In the genomic region with DNA sequence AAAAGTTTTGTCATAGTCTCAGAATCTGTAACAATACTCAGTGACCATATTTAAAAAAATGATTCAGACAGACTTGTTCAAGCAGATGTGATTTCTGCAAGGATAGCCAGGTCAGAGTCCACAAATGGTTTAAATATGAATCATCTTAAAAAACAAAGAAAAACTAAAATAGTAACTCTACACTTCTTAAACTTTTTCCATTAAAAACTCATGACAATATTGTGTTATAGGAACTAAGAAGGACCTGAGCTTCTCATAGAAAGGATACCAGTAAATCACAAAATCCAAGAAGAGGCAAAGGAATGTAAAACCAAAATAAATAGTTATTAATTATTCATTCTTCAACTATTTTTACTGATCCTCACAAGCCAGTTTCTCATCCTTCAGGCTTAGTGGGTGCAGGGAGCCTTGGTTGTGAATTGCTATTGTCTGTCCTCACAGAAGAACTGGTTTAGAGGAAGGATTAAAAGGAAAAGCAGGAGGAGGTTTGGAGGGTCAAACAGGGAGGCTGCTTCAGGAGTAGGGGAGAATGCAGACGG, we compare ENCODE assay signal across 12 cellular contexts.
DNase-seq lines count a peak whose midpoint lies in the region; ATAC-seq and TF ChIP-seq lines count a peak whose summit lies in the region.
"Had no signal": no experiment of that assay in that cellular context is flagged by ENCODE, and none has a peak within 500 bp of the region (broad histone marks: within the 10 kb centered on the region; RNA-seq: fewer than 3 reads in every experiment).

No MANE protein-coding gene starts in this region.

- BruUV-seq in IMR-90 (replicated peaks; lab: Mats Ljungman, UMichigan), result no TSS peak

- no peaks in the 10 kb centered on the region for H3K79me1 ChIP-seq in IMR-90 (ENCODE audit: low read depth in 1 of 2, low read length in 2 of 2)

- H4K20me1 ChIP-seq in IMR-90 (ENCODE audit: insufficient read depth, low read length), result no peaks in the 10 kb centered on the region

- peak; percentile 86 for ATAC-seq in IMR-90 (ENCODE audit: low read depth)

- peak overlapping the region; percentile 99 for H2BK20ac ChIP-seq in IMR-90 (ENCODE audit: low read depth, low read length)

- peak overlapping the region; percentile 88; the same call in 1 of the 2 replicates for H3K56ac ChIP-seq in IMR-90 (ENCODE audit: extremely low read depth, insufficient read depth, low read length)

- no peak overlapping the region for H3K4me3 ChIP-seq in IMR-90 (ENCODE audit: insufficient read depth, low read depth, low read length)
- no peak overlapping the region for H3K4me3 ChIP-seq in cardiac fibroblast (replicated peaks in 1 of 2; ENCODE audit: low read depth in 2 of 2, low read length in 2 of 2)
- peak overlapping the region in 1 of 2 donors; percentile 3 for H3K4me3 ChIP-seq in muscle layer of colon (ENCODE audit: low read depth in 1 of 2, low read length in 2 of 2)

- peak overlapping the region; percentile 96 for H2AK5ac ChIP-seq in IMR-90 (ENCODE audit: low read depth, low read length)

- H3K23ac ChIP-seq in IMR-90 (ENCODE audit: low read depth, low read length), result peak overlapping the region; percentile 96

- POLR2A ChIA-PET in IMR-90 (lab: Charles Lee; ENCODE audit: unreplicated experiment), result no interaction called here

- H2AK9ac ChIP-seq in IMR-90 (replicated peaks; ENCODE audit: low read depth, low read length, poor library complexity), result peak overlapping the region; percentile 67

- H2BK120ac ChIP-seq in IMR-90 (ENCODE audit: low read depth, low read length), result peak overlapping the region; percentile 99

- TF ChIP-seq RAD21 in IMR-90 (IDR thresholded peaks at IDR 0.05; ENCODE audit: low read length), result no peak

- no peaks in the 10 kb centered on the region for H3K36me3 ChIP-seq in IMR-90 (ENCODE audit: control insufficient read depth, insufficient read depth, low read length)
- no peaks in the 10 kb centered on the region for H3K36me3 ChIP-seq in muscle layer of colon (ENCODE audit: insufficient read depth, low read length)
- H3K36me3 ChIP-seq: neutrophil had no signal

- peak overlapping the region; percentile 76 for H3K4me2 ChIP-seq in IMR-90 (ENCODE audit: low read depth, low read length)

- intact Hi-C loops in IMR-90 (cut with micrococcal nuclease), result loop anchor here (5.0 kb wide), 1 partner anchor 49 kb away; no protein-coding TSS in a partner anchor

- H4K8ac ChIP-seq in IMR-90 (ENCODE audit: low read depth in 2 of 2, low read length in 2 of 2), result peak overlapping the region; percentile 23 to 85; a peak in 2 of 4 replicates

- 9% methylated on average over 1 of the region's 1 CpG; no CpG with 5 or more reads in 1 of the 2 experiments for WGBS in IMR-90 (ENCODE audit: extremely low coverage in 2 of 2, insufficient read length in 1 of 2), 2 experiments

- peak overlapping the region; percentile 95 for H3K4ac ChIP-seq in IMR-90 (ENCODE audit: low read depth, low read length)

- H3K14ac ChIP-seq in IMR-90 (replicated peaks; ENCODE audit: low read depth, low read length), result peak overlapping the region; percentile 97

- peak overlapping the region; percentile 98 for H2BK15ac ChIP-seq in IMR-90 (ENCODE audit: low read depth, low read length)

- no peak for TF ChIP-seq POLR2A in IMR-90 (IDR thresholded peaks at IDR 0.05; ENCODE audit: low read depth, low read length)

- H3K9me3 ChIP-seq in IMR-90 (ENCODE audit: control insufficient read depth, insufficient read depth, low read length) (no peaks in the 10 kb centered on the region), muscle layer of colon (ENCODE audit: low read length) (no peaks in the 10 kb centered on the region)
- H3K9me3 ChIP-seq: neutrophil had no signal

- peak overlapping the region; percentile 87 for H2BK5ac ChIP-seq in IMR-90 (ENCODE audit: low read depth, low read length, poor library complexity, severe bottlenecking)

- H3K9ac ChIP-seq in IMR-90 (ENCODE audit: low read depth, low read length) (no peak overlapping the region; the same call in 1 of the 2 replicates), muscle layer of colon (ENCODE audit: low read length) (no peak overlapping the region)

- peaks cover 11% of the 10 kb centered on the region for H3K4me1 ChIP-seq in IMR-90 (ENCODE audit: control insufficient read depth, insufficient read depth, low read length)
- H3K4me1 ChIP-seq in muscle layer of colon (ENCODE audit: insufficient read depth, low read length), result peaks cover 31% of the 10 kb centered on the region

- DNase-seq in AG09319 (ENCODE audit: extremely low read depth, low read depth) (peak; percentile 43), IMR-90 (peak; percentile 91), cardiac fibroblast (ENCODE audit: low read depth in 2 of 2) (peak; percentile 70 to 93), NOMO-1 treated with dmso at 0.1 percent for 144 hours (lab: John Stamatoyannopoulos, UW; ENCODE audit: unreplicated experiment) (no peak), COLO668 (lab: John Stamatoyannopoulos, UW; ENCODE audit: unreplicated experiment) (no peak), NCI-H774 (lab: John Stamatoyannopoulos, UW) (no peak)
- DNase-seq in stimulated activated CD4-positive, alpha-beta T cell treated with anti-CD3 and anti-CD28 coated beads, Interleukin-2, amount 100 ng/mL, for 48 hours, result no peak
- DNase-seq: activated CD4-positive, alpha-beta T cell treated with anti-CD3 and anti-CD28 coated beads, Interleukin-2, amount 10 ng/mL, durations not matched to agents 24 days and 14 days; NCI-H1930; SHP77 had no signal

- CTCF ChIA-PET in IMR-90 (lab: Yijun Ruan, JAX), result no interaction called here

- peak overlapping the region; percentile 71 for H4K5ac ChIP-seq in IMR-90 (ENCODE audit: low read depth, low read length)

- H3K27ac ChIP-seq in IMR-90 (ENCODE audit: insufficient read depth, low read length), result peak overlapping the region; percentile 79
- H3K27ac ChIP-seq in muscle layer of colon (ENCODE audit: low read depth, low read length), result peak overlapping the region; percentile 45
- H3K27ac ChIP-seq: neutrophil had no signal

- peak overlapping the region; percentile 97 for H4K91ac ChIP-seq in IMR-90 (ENCODE audit: insufficient read depth, low read depth, low read length)

- peak overlapping the region; percentile 81 for H2AFZ ChIP-seq in IMR-90 (replicated peaks; ENCODE audit: low read length, poor library complexity)

- in situ Hi-C loops in IMR-90 (cut with MboI; ENCODE audit: low sequenced_read_pairs), result no loop called here

- TF ChIP-seq CTCF in AG09319 (IDR thresholded peaks at IDR 0.05; ENCODE audit: low read depth, low read length) (no peak), IMR-90 (conservative IDR thresholded peaks at IDR 0.05; ENCODE audit: low read depth, low read length) (no peak), cardiac fibroblast (IDR thresholded peaks at IDR 0.05; ENCODE audit: low read depth, low read length) (no peak)

- H3K9me1 ChIP-seq in IMR-90 (ENCODE audit: insufficient read depth, low read length), result no peaks in the 10 kb centered on the region

- dilution Hi-C loops in IMR-90 (cut with HindIII; ENCODE audit: low sequenced_read_pairs, unreplicated experiment), result no loop called here

- H3K27me3 ChIP-seq in IMR-90 (ENCODE audit: control insufficient read depth, insufficient read depth, low read length) (no peaks in the 10 kb centered on the region), muscle layer of colon (ENCODE audit: control insufficient read depth in 1 of 2, insufficient read depth in 2 of 2, low read length in 2 of 2) (no peaks in the 10 kb centered on the region)
- H3K27me3 ChIP-seq: neutrophil had no signal

- H3K18ac ChIP-seq in IMR-90 (ENCODE audit: low read depth, low read length), result peak overlapping the region; percentile 94

TF ChIP-seq in IMR-90, 13 proteins besides CTCF, POLR2A, EP300 and RAD21:
- TF ChIP-seq, protein P1, sequence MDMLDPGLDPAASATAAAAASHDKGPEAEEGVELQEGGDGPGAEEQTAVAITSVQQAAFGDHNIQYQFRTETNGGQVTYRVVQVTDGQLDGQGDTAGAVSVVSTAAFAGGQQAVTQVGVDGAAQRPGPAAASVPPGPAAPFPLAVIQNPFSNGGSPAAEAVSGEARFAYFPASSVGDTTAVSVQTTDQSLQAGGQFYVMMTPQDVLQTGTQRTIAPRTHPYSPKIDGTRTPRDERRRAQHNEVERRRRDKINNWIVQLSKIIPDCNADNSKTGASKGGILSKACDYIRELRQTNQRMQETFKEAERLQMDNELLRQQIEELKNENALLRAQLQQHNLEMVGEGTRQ (IDR thresholded peaks at IDR 0.05; ENCODE audit: low read depth, low read length), result no peak

Comparison
In these comparisons a context has a peak if more than half of its experiments do, and no peak if none do; other contexts are left out.
1. DNase-seq: peak in AG09319 (single experiment), IMR-90 (single experiment) and cardiac fibroblast (2 of 2); none in stimulated activated CD4-positive, alpha-beta T cell treated with anti-CD3 and anti-CD28 coated beads, Interleukin-2, amount 100 ng/mL, for 48 hours (0 of 2), NOMO-1 treated with dmso at 0.1 percent for 144 hours (single experiment), COLO668 (single experiment) and NCI-H774 (single experiment).